In the genomic region with DNA sequence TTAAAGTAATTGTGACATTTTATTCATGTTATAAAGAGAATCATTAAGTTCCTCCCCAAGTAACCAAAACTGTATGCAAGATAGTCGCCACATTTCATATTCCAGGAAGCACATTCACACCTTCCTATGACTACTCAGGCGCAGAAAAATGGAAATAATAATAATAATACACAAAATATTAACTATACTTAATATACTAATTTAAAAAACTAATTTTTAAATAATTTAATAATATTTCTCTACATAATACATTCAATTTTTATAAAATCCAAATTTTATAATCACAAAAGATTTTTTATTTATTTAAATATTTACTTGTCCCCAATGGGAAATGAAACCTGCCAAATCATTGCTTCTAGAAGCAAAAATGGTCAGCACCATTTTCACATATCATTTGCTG, we compare ENCODE assay signal across 21 cellular contexts.
DNase-seq lines count a peak whose midpoint lies in the region; ATAC-seq, FAIRE-seq and TF ChIP-seq lines count a peak whose summit lies in the region.
"Had no signal": no experiment of that assay in that cellular context is flagged by ENCODE, and none has a peak within 500 bp of the region (broad histone marks: within the 10 kb centered on the region; RNA-seq: fewer than 3 reads in every experiment).

No MANE protein-coding gene starts in this region.

- no peak for TF ChIP-seq CTCF in WTC11 (IDR thresholded peaks at IDR 0.05)

- H3K4me1 ChIP-seq in small intestine (ENCODE audit: control insufficient read depth in 2 of 2, insufficient read depth in 1 of 2, low read depth in 1 of 2, low read length in 1 of 2), result no peaks in the 10 kb centered on the region
- H3K4me1 ChIP-seq: BLaER1, Caco-2, HAP-1 had no signal

- 85 to 92% (median 87%) methylated on average over 2 of the region's 2 CpGs for WGBS in small intestine, 3 donors

- peak; percentile 49 for FAIRE-seq in frontal cortex (lab: Jason Lieb, UNC)
- FAIRE-seq in small intestine (lab: Jason Lieb, UNC), result peak; percentile 62
- FAIRE-seq: GM12878, GM19239, H54 had no signal

- no peaks in the 10 kb centered on the region for H3K9me3 ChIP-seq in small intestine (ENCODE audit: control insufficient read depth, low read depth)
- H3K9me3 ChIP-seq: BLaER1, Caco-2, HAP-1 had no signal

- no peak overlapping the region for H3K27ac ChIP-seq in small intestine (ENCODE audit: low read depth in 1 of 2, low read length in 1 of 2)
- H3K27ac ChIP-seq: BLaER1, C4-2B had no signal

- H3K4me1 Mint-ChIP-seq in WTC11, result peaks cover 4% of the 10 kb centered on the region
- H3K4me1 Mint-ChIP-seq: B cell; CD4-positive, CD25-positive, alpha-beta regulatory T cell had no signal

- H3K27me3 Mint-ChIP-seq in WTC11 (ENCODE audit: low read depth), result no peaks in the 10 kb centered on the region
- H3K27me3 Mint-ChIP-seq: B cell; CD4-positive, CD25-positive, alpha-beta regulatory T cell had no signal

- H3K4me3 ChIP-seq in small intestine (ENCODE audit: low read depth in 1 of 2, low read length in 2 of 2), result no peak overlapping the region
- H3K4me3 ChIP-seq: BLaER1, GM12878, HAP-1 had no signal

- no peaks in the 10 kb centered on the region for H3K27me3 ChIP-seq in small intestine (ENCODE audit: control insufficient read depth in 2 of 2, insufficient read depth in 2 of 2, low read length in 2 of 2)
- H3K27me3 ChIP-seq: BLaER1 had no signal

- DNase-seq in WTC11 (ENCODE audit: low spot score) (no peak), frontal cortex (ENCODE audit: low spot score in 2 of 2) (no peak), small intestine (no peak), NCI-H345 treated with DMSO at 0.1 percent for 48 hours (lab: John Stamatoyannopoulos, UW; ENCODE audit: unreplicated experiment) (no peak), NCI-H446 treated with DMSO at 0.1 percent for 48 hours (lab: John Stamatoyannopoulos, UW) (no peak)
- DNase-seq in activated naive CD4-positive, alpha-beta T cell treated with Interleukin-2 at 50 U/mL for 16 hours, result no peak
- DNase-seq: Caco-2; CD4-positive, CD25-positive, alpha-beta regulatory T cell; CD8-positive, alpha-beta T cell; DMS153; DND-41; GDM1; GOT3; HFFc6 had no signal

- H3K9me3 Mint-ChIP-seq in WTC11, result 0 out of 2 replicates have a peak, but pooled peaks cover 5% of the 10 kb centered on the region

- no peak overlapping the region for H3K4me3 Mint-ChIP-seq in WTC11
- H3K4me3 Mint-ChIP-seq: B cell; CD4-positive, CD25-positive, alpha-beta regulatory T cell; CD8-positive, alpha-beta T cell; HFFc6 had no signal

- no peaks in the 10 kb centered on the region for H3K36me3 Mint-ChIP-seq in WTC11
- H3K36me3 Mint-ChIP-seq: CD4-positive, CD25-positive, alpha-beta regulatory T cell; CD8-positive, alpha-beta T cell had no signal

- H3K36me3 ChIP-seq in small intestine (ENCODE audit: control insufficient read depth in 2 of 2, insufficient read depth in 2 of 2, low read length in 2 of 2), result no peaks in the 10 kb centered on the region
- H3K36me3 ChIP-seq: BLaER1, HAP-1 had no signal

- ATAC-seq in WTC11, result no peak
- ATAC-seq: CD8-positive, alpha-beta T cell; GM12878 had no signal

- no peak overlapping the region for H3K27ac Mint-ChIP-seq in WTC11
- H3K27ac Mint-ChIP-seq: B cell; CD4-positive, CD25-positive, alpha-beta regulatory T cell; CD8-positive, alpha-beta T cell; HFFc6 had no signal

- CTCF ChIA-PET in WTC11 (lab: Charles Lee), result no interaction called here

- POLR2A ChIA-PET in WTC11 (lab: Charles Lee), result no interaction called here

TF ChIP-seq in WTC11, 78 proteins besides CTCF, POLR2A, EP300 and RAD21:
- no peak for TF ChIP-seq FOXJ3 (CRISPR knock-in tag; IDR thresholded peaks at IDR 0.05; ENCODE audit: borderline replicate concordance)
- no peak for TF ChIP-seq ZNF671 (CRISPR knock-in tag; IDR thresholded peaks at IDR 0.05)
- TF ChIP-seq HMGA2 (CRISPR knock-in tag; IDR thresholded peaks at IDR 0.05), result peak; percentile 94
